ENCODE assay signal across 22 cellular contexts in genomic region chr10:21637795-21638194, GRCh38.
DNase-seq lines count a peak whose midpoint lies in the region; TF ChIP-seq lines count a peak whose summit lies in the region.
"Had no signal": no experiment of that assay in that cellular context is flagged by ENCODE, and none has a peak within 500 bp of the region (broad histone marks: within the 10 kb centered on the region; RNA-seq: fewer than 3 reads in every experiment).

No MANE protein-coding gene starts in this region.

- peak overlapping the region; percentile 14; the same call in 1 of the 2 replicates for H3K9ac ChIP-seq in iPS-20b (ENCODE audit: low read depth, low read length)
- H3K9ac ChIP-seq: BLaER1 treated with 17β-estradiol and CSF1 and Interleukin-3, amounts not matched to agents 10 nM and 100 nM; SK-N-SH had no signal

- H3K36me3 Mint-ChIP-seq in activated CD4-positive, alpha-beta T cell treated with anti-CD3 and anti-CD28 coated beads, Interleukin-2, amount 10 ng/mL, durations not matched to agents 24 days and 14 days (ENCODE audit: low read depth): peaks cover 17% of the 10 kb centered on the region
- H3K36me3 Mint-ChIP-seq in activated CD4-positive, alpha-beta T cell treated with anti-CD3 and anti-CD28 coated beads, Interleukin-2, amount 10 ng/mL, durations not matched to agents 7 days and 5 days (ENCODE audit: low read depth): peaks cover 29% of the 10 kb centered on the region
- H3K36me3 Mint-ChIP-seq in progenitor cell of endocrine pancreas (ENCODE audit: insufficient read depth): peaks cover 13% of the 10 kb centered on the region

- H3K9me3 ChIP-seq in iPS-20b (ENCODE audit: insufficient read depth, low read depth, low read length): no peaks in the 10 kb centered on the region
- H3K9me3 ChIP-seq: BLaER1 treated with 17β-estradiol and CSF1 and Interleukin-3, amounts not matched to agents 10 nM and 100 nM; SK-N-SH had no signal

- no peaks in the 10 kb centered on the region for H3K27me3 Mint-ChIP-seq in activated CD4-positive, alpha-beta T cell treated with anti-CD3 and anti-CD28 coated beads, Interleukin-2, amount 10 ng/mL, durations not matched to agents 24 days and 14 days
- H3K27me3 Mint-ChIP-seq in activated CD4-positive, alpha-beta T cell treated with anti-CD3 and anti-CD28 coated beads, Interleukin-2, amount 10 ng/mL, durations not matched to agents 7 days and 5 days: no peaks in the 10 kb centered on the region
- H3K27me3 Mint-ChIP-seq in progenitor cell of endocrine pancreas: no peaks in the 10 kb centered on the region
- H3K27me3 Mint-ChIP-seq: CD8-positive, alpha-beta memory T cell had no signal

- H3K4me3 ChIP-seq in iPS-20b (ENCODE audit: low read length): peak overlapping the region; percentile 7
- H3K4me3 ChIP-seq: BLaER1 treated with 17β-estradiol and CSF1 and Interleukin-3, amounts not matched to agents 10 nM and 100 nM had no signal

- TF ChIP-seq CTCF in VCaP (conservative IDR thresholded peaks at IDR 0.05) (no peak), progenitor cell of endocrine pancreas (IDR thresholded peaks at IDR 0.05; ENCODE audit: unreplicated experiment) (no peak)

- CTCF ChIA-PET in activated CD4-positive, alpha-beta T cell treated with anti-CD3 and anti-CD28 coated beads, Interleukin-2, amount 10 ng/mL, durations not matched to agents 7 days and 5 days (lab: Charles Lee): interaction anchor here (1.2 to 1.6 kb wide), 2 partner anchors 10 to 37 kb away, joined by 3 to 4 read pairs; no protein-coding TSS in a partner anchor

- intact Hi-C loops in activated CD4-positive, alpha-beta T cell treated with anti-CD3 and anti-CD28 coated beads, Interleukin-2, amount 10 ng/mL, durations not matched to agents 24 days and 14 days (cut with micrococcal nuclease): no loop called here

- H3K36me3 ChIP-seq in iPS-20b (ENCODE audit: insufficient read depth, low read depth, low read length): peaks cover 8% of the 10 kb centered on the region

- peaks cover 6% of the 10 kb centered on the region for H3K4me1 Mint-ChIP-seq in activated CD4-positive, alpha-beta T cell treated with anti-CD3 and anti-CD28 coated beads, Interleukin-2, amount 10 ng/mL, durations not matched to agents 24 days and 14 days
- H3K4me1 Mint-ChIP-seq in activated CD4-positive, alpha-beta T cell treated with anti-CD3 and anti-CD28 coated beads, Interleukin-2, amount 10 ng/mL, durations not matched to agents 7 days and 5 days: peaks cover 6% of the 10 kb centered on the region
- peaks cover 17% of the 10 kb centered on the region for H3K4me1 Mint-ChIP-seq in progenitor cell of endocrine pancreas (ENCODE audit: low read depth)

- peak; percentile 43 for DNase-seq in activated CD4-positive, alpha-beta T cell treated with anti-CD3 and anti-CD28 coated beads, Interleukin-2, amount 10 ng/mL, durations not matched to agents 24 days and 14 days
- DNase-seq in activated CD4-positive, alpha-beta T cell treated with anti-CD3 and anti-CD28 coated beads, Interleukin-2, amount 10 ng/mL, durations not matched to agents 7 days and 5 days: no peak
- DNase-seq in progenitor cell of endocrine pancreas (ENCODE audit: low spot score, unreplicated experiment) (no peak), SW 1271 (lab: John Stamatoyannopoulos, UW) (no peak), HK-2 (ENCODE audit: unreplicated experiment) (no peak), retina (no peak)
- DNase-seq: 8988T; CD8-positive, alpha-beta memory T cell; EL; GF-D8; KG1; MV-4-11; NCI-H1105 treated with DMSO at 0.1 percent for 48 hours; NCI-H1694; NCI-H2107; NCI-H510A; NCI-H748 treated with DMSO at 0.1 percent for 48 hours; SIG-M5; SK-N-SH had no signal

- H3K4me1 ChIP-seq in iPS-20b (ENCODE audit: insufficient read depth, low read length): peaks cover 14% of the 10 kb centered on the region

- H3K27me3 ChIP-seq in iPS-20b (ENCODE audit: insufficient read depth, low read length): no peaks in the 10 kb centered on the region
- H3K27me3 ChIP-seq: BLaER1 treated with 17β-estradiol and CSF1 and Interleukin-3, amounts not matched to agents 10 nM and 100 nM had no signal

- no peak overlapping the region for H3K27ac Mint-ChIP-seq in activated CD4-positive, alpha-beta T cell treated with anti-CD3 and anti-CD28 coated beads, Interleukin-2, amount 10 ng/mL, durations not matched to agents 24 days and 14 days
- H3K27ac Mint-ChIP-seq in activated CD4-positive, alpha-beta T cell treated with anti-CD3 and anti-CD28 coated beads, Interleukin-2, amount 10 ng/mL, durations not matched to agents 7 days and 5 days: no peak overlapping the region
- H3K27ac Mint-ChIP-seq in progenitor cell of endocrine pancreas: peak overlapping the region; percentile 57

- POLR2A ChIA-PET in activated CD4-positive, alpha-beta T cell treated with anti-CD3 and anti-CD28 coated beads, Interleukin-2, amount 10 ng/mL, durations not matched to agents 7 days and 5 days (lab: Charles Lee): no interaction called here

- no peak overlapping the region for H3K4me3 Mint-ChIP-seq in activated CD4-positive, alpha-beta T cell treated with anti-CD3 and anti-CD28 coated beads, Interleukin-2, amount 10 ng/mL, durations not matched to agents 24 days and 14 days
- no peak overlapping the region for H3K4me3 Mint-ChIP-seq in activated CD4-positive, alpha-beta T cell treated with anti-CD3 and anti-CD28 coated beads, Interleukin-2, amount 10 ng/mL, durations not matched to agents 7 days and 5 days
- H3K4me3 Mint-ChIP-seq in progenitor cell of endocrine pancreas (ENCODE audit: low read depth): no peak overlapping the region
- H3K4me3 Mint-ChIP-seq: CD8-positive, alpha-beta memory T cell had no signal

- no peaks in the 10 kb centered on the region for H3K9me3 Mint-ChIP-seq in activated CD4-positive, alpha-beta T cell treated with anti-CD3 and anti-CD28 coated beads, Interleukin-2, amount 10 ng/mL, durations not matched to agents 24 days and 14 days
- H3K9me3 Mint-ChIP-seq in activated CD4-positive, alpha-beta T cell treated with anti-CD3 and anti-CD28 coated beads, Interleukin-2, amount 10 ng/mL, durations not matched to agents 7 days and 5 days: no peaks in the 10 kb centered on the region
- H3K9me3 Mint-ChIP-seq in progenitor cell of endocrine pancreas (ENCODE audit: low read depth): no peaks in the 10 kb centered on the region
- H3K9me3 Mint-ChIP-seq: CD8-positive, alpha-beta memory T cell had no signal

- peak overlapping the region; percentile 46 for H3K27ac ChIP-seq in VCaP
- no peak overlapping the region for H3K27ac ChIP-seq in iPS-20b (ENCODE audit: low read length)
- H3K27ac ChIP-seq: BLaER1 treated with 17β-estradiol and CSF1 and Interleukin-3, amounts not matched to agents 10 nM and 100 nM had no signal
